In the genomic region with DNA sequence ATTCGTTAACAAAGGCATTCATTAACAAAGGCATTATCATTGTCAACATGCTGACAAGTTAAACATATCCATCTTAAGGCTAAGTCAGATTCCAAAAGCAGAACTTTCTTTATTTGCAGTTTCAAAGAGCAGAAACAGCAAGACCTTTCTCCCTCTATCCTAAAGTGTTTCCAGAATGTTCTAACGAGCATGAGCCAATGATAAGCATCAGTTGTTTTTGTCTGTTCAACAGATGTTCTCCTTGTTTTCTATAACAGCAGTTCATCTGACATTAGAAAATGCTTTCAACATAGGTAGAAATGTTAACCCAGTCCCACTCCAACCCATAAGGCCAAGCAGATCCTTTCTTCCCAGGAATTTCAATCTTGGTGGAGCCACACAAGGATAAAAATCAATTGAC, we compare ENCODE assay signal across 23 cellular contexts.
"Had no signal": no experiment of that assay in that cellular context is flagged by ENCODE, and none has a peak within 500 bp of the region (broad histone marks: within the 10 kb centered on the region; RNA-seq: fewer than 3 reads in every experiment).

No MANE protein-coding gene starts in this region.

- H3K4me3 Mint-ChIP-seq: dendritic cell treated with granulocyte-macrophage colony-stimulating factor and Interleukin-4, amounts not matched to agents 40 ng/mL and 50 ng/mL, for 4 days; effector memory CD8-positive, alpha-beta T cell; neural progenitor cell; stimulated activated memory B cell treated with anti-CD40 and anti-IgM and Interleukin-4, amounts not matched to agents 10 μg/mL and 1 μg/mL and 100 μg/mL, for 72 hours; stimulated activated naive CD8-positive, alpha-beta T cell treated with anti-CD3 and anti-CD28 coated beads, Interleukin-15, amount 100 ng/mL, for 72 hours had no signal

- H3K9me3 Mint-ChIP-seq: dendritic cell treated with granulocyte-macrophage colony-stimulating factor and Interleukin-4, amounts not matched to agents 40 ng/mL and 50 ng/mL, for 4 days; effector memory CD8-positive, alpha-beta T cell; neural progenitor cell; stimulated activated memory B cell treated with anti-CD40 and anti-IgM and Interleukin-4, amounts not matched to agents 10 μg/mL and 1 μg/mL and 100 μg/mL, for 72 hours had no signal

- H3K27me3 Mint-ChIP-seq: dendritic cell treated with granulocyte-macrophage colony-stimulating factor and Interleukin-4, amounts not matched to agents 40 ng/mL and 50 ng/mL, for 4 days; effector memory CD8-positive, alpha-beta T cell; naive thymus-derived CD8-positive, alpha-beta T cell; stimulated activated memory B cell treated with anti-CD40 and anti-IgM and Interleukin-4, amounts not matched to agents 10 μg/mL and 1 μg/mL and 100 μg/mL, for 72 hours; stimulated activated naive CD8-positive, alpha-beta T cell treated with anti-CD3 and anti-CD28 coated beads, Interleukin-15, amount 100 ng/mL, for 72 hours had no signal

- H3K9me3 ChIP-seq: esophagus squamous epithelium, gastrocnemius medialis, ovary, testis, tibial nerve, upper lobe of right lung, vagina had no signal

- H3K27me3 ChIP-seq: gastrocnemius medialis, heart right ventricle, neural progenitor cell, ovary, testis, tibial nerve, upper lobe of right lung, vagina had no signal

- H3K36me3 Mint-ChIP-seq: neural progenitor cell; stimulated activated memory B cell treated with anti-CD40 and anti-IgM and Interleukin-4, amounts not matched to agents 10 μg/mL and 1 μg/mL and 100 μg/mL, for 72 hours had no signal

- FAIRE-seq: islet of Langerhans had no signal

- H3K4me1 Mint-ChIP-seq: neural progenitor cell had no signal

- H2AFZ ChIP-seq: neural progenitor cell had no signal

- H3K36me3 ChIP-seq: esophagus squamous epithelium, gastrocnemius medialis, heart right ventricle, neural progenitor cell, ovary, tibial nerve, upper lobe of right lung, vagina had no signal

- H3K4me2 ChIP-seq: neural progenitor cell, smooth muscle cell had no signal

- H3K9ac ChIP-seq: neural progenitor cell had no signal

- H3K4me3 ChIP-seq: esophagus squamous epithelium, gastrocnemius medialis, heart right ventricle, neural progenitor cell, ovary, smooth muscle cell, testis, tibial nerve, upper lobe of right lung, vagina had no signal

- DNase-seq: effector memory CD8-positive, alpha-beta T cell; esophagus squamous epithelium; gastrocnemius medialis; heart right ventricle; hypothalamus; kidney glomerular epithelial cell; mesendoderm; naive thymus-derived CD8-positive, alpha-beta T cell; nucleus accumbens; ovary; right cardiac atrium; stimulated activated CD4-positive, alpha-beta T cell treated with anti-CD3 and anti-CD28 coated beads, Interleukin-4, amount 100 ng/mL, for 1 hour; stimulated activated CD8-positive, alpha-beta memory T cell treated with anti-CD3 and anti-CD28 coated beads, Interleukin-4, amount 100 ng/mL, for 48 hours; stimulated activated naive CD8-positive, alpha-beta T cell treated with anti-CD3 and anti-CD28 coated beads, Interleukin-15, amount 100 ng/mL, for 72 hours; testis; upper lobe of right lung had no signal

- H3K4me1 ChIP-seq: testis had no signal

- H3K27ac ChIP-seq: esophagus squamous epithelium, gastrocnemius medialis, heart right ventricle, neural progenitor cell, ovary, testis, tibial nerve, upper lobe of right lung, vagina had no signal

- H3K27ac Mint-ChIP-seq: effector memory CD8-positive, alpha-beta T cell; neural progenitor cell; stimulated activated memory B cell treated with anti-CD40 and anti-IgM and Interleukin-4, amounts not matched to agents 10 μg/mL and 1 μg/mL and 100 μg/mL, for 72 hours had no signal

- ATAC-seq: effector memory CD8-positive, alpha-beta T cell; gastrocnemius medialis; heart right ventricle; naive thymus-derived CD8-positive, alpha-beta T cell; right cardiac atrium; stimulated activated memory B cell treated with anti-CD40 and anti-IgM and Interleukin-4, amounts not matched to agents 10 μg/mL and 1 μg/mL and 100 μg/mL, for 72 hours; stimulated activated naive CD8-positive, alpha-beta T cell treated with anti-CD3 and anti-CD28 coated beads, Interleukin-15, amount 100 ng/mL, for 72 hours; upper lobe of right lung had no signal
